ENCODE assay signal across 8 cellular contexts in the genomic region with DNA sequence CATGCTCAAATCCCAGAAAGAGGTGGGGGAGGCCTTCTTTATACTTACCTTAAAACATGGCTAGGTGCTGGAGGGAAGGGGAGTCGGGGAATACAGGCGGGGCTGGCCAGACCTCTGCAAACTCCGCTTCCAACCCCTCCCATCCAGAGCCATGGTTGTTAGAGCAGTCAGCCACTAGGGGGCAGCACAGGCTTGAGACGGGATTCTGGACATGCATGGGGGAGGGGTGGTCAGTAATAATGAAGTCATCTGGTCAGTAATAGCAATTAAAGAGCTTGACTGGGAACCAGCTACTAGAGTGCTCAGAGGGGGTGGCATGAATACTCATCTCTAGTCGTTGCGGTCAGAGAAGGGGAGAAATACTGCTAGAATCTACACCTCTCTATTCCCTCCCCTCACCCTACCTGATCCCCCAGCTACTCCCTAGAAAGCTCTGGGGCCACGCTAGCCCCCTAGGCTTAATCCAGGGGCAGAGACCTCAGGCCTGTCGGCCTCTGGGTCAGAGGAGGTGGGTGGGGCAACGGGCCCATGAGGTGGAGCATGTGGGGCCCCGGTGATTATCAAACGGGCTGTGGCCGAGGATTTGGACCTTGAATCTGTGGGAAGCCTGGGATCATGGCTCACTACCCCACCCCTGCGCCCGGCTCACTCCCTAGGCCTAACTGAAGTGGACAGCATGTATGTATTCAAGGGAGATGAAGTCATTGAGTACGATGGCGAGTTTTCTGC. TPM values are rescaled to one million over a fixed set of nuclear protein-coding genes. Genes with fewer than 3 reads are reported as not detected.
DNase-seq lines count a peak whose midpoint lies in the region; ATAC-seq and TF ChIP-seq lines count a peak whose summit lies in the region.

No MANE protein-coding gene starts in this region.

- no peak overlapping the region for H3K4me3 Mint-ChIP-seq in activated CD4-positive, alpha-beta T cell treated with anti-CD3 and anti-CD28 coated beads, Interleukin-2, amount 10 ng/mL, durations not matched to agents 7 days and 5 days

- peaks cover 8 to 13% of the 10 kb centered on the region in 2 donors for H3K4me1 ChIP-seq in left lung

- CTCF ChIA-PET in activated CD4-positive, alpha-beta T cell treated with anti-CD3 and anti-CD28 coated beads, Interleukin-2, amount 10 ng/mL, durations not matched to agents 7 days and 5 days (lab: Charles Lee) = interaction anchor here (0.6 to 3.0 kb wide), 21 partner anchors 8 to 187 kb away, joined by 3 to 21 read pairs (median 5); a partner anchor contains a TSS

- H3K36me3 Mint-ChIP-seq in activated CD4-positive, alpha-beta T cell treated with anti-CD3 and anti-CD28 coated beads, Interleukin-2, amount 10 ng/mL, durations not matched to agents 7 days and 5 days (ENCODE audit: low read depth) = no peaks in the 10 kb centered on the region

- in situ Hi-C loops in G401 (cut with HindIII; ENCODE audit: low sequenced_read_pairs) = no loop called here

- TF ChIP-seq CTCF in coronary artery (IDR thresholded peaks at IDR 0.05) (peak; percentile 97), left lung (IDR thresholded peaks at IDR 0.05) (peak; percentile 95 to 98)

- H3K36me3 ChIP-seq in left lung = no peaks in the 10 kb centered on the region

- no peaks in the 10 kb centered on the region for H3K4me1 Mint-ChIP-seq in activated CD4-positive, alpha-beta T cell treated with anti-CD3 and anti-CD28 coated beads, Interleukin-2, amount 10 ng/mL, durations not matched to agents 7 days and 5 days

- peaks cover 4% of the 10 kb centered on the region for H3K27me3 Mint-ChIP-seq in activated CD4-positive, alpha-beta T cell treated with anti-CD3 and anti-CD28 coated beads, Interleukin-2, amount 10 ng/mL, durations not matched to agents 7 days and 5 days

- H3K27ac ChIP-seq in coronary artery (no peak overlapping the region), left lung (no peak overlapping the region)

- POLR2A ChIA-PET in activated CD4-positive, alpha-beta T cell treated with anti-CD3 and anti-CD28 coated beads, Interleukin-2, amount 10 ng/mL, durations not matched to agents 7 days and 5 days (lab: Charles Lee) = no interaction called here

- no peaks in the 10 kb centered on the region for H3K27me3 ChIP-seq in left lung

- H3K4me3 ChIP-seq in coronary artery (no peak overlapping the region), left lung (no peak overlapping the region)

- peak; percentile 96 for DNase-seq in G401 (ENCODE audit: low spot score)
- peak; percentile 37 for DNase-seq in NCI-H524 treated with DMSO at 0.1 percent for 48 hours (lab: John Stamatoyannopoulos, UW)
- peak; percentile 85 for DNase-seq in activated CD4-positive, alpha-beta T cell treated with anti-CD3 and anti-CD28 coated beads, Interleukin-2, amount 10 ng/mL, durations not matched to agents 7 days and 5 days
- DNase-seq in coronary artery (ENCODE audit: low spot score) = peak; percentile 87
- peak; percentile 83 to 86 for DNase-seq in left lung
- peak; percentile 69 for DNase-seq in stimulated activated CD4-positive, alpha-beta T cell treated with anti-CD3 and anti-CD28 coated beads, Interleukin-2, amount 100 ng/mL, for 4 hours (ENCODE audit: low read depth)

- peak; percentile 78 for ATAC-seq in HG03354 (IDR thresholded peaks at IDR 0.05; ENCODE audit: poor library complexity, severe bottlenecking, unreplicated experiment)
- ATAC-seq in left lung = peak; percentile 99
- no peak for ATAC-seq in GM19328 (IDR thresholded peaks at IDR 0.05; ENCODE audit: unreplicated experiment)

- no peak overlapping the region for H3K27ac Mint-ChIP-seq in activated CD4-positive, alpha-beta T cell treated with anti-CD3 and anti-CD28 coated beads, Interleukin-2, amount 10 ng/mL, durations not matched to agents 7 days and 5 days

- intact Hi-C loops in left lung (cut with DNase I) = loop anchor here in 1 of 2 donors (5.0 to 10.0 kb wide), 3 partner anchors 52 to 99 kb away; no protein-coding TSS in a partner anchor

- H3K9me3 ChIP-seq in left lung = no peaks in the 10 kb centered on the region

- H3K9me3 Mint-ChIP-seq in activated CD4-positive, alpha-beta T cell treated with anti-CD3 and anti-CD28 coated beads, Interleukin-2, amount 10 ng/mL, durations not matched to agents 7 days and 5 days = no peaks in the 10 kb centered on the region

RNA-seq across cellular contexts. Expression of a gene that starts 2.9 kb away (rescaled TPM):
- total RNA-seq in G401 (2014; rRNA removed; shearing (Covaris generic)) = 0.71 TPM in 1 of 2 replicates, not detected in the other
- not detected for total RNA-seq in activated CD4-positive, alpha-beta T cell treated with anti-CD3 and anti-CD28 coated beads, Interleukin-2, amount 10 ng/mL, durations not matched to agents 7 days and 5 days
- under 1 TPM; 0.17 to 0.29 TPM for total RNA-seq in left lung

RNA-seq across cellular contexts. Expression of a gene that starts 11.9 kb away (rescaled TPM):
- 42.2 and 72.2 TPM in 2 replicates for total RNA-seq in G401 (2014; rRNA removed; shearing (Covaris generic))
- 10 to 100 TPM; 29.3 to 32.5 TPM for total RNA-seq in activated CD4-positive, alpha-beta T cell treated with anti-CD3 and anti-CD28 coated beads, Interleukin-2, amount 10 ng/mL, durations not matched to agents 7 days and 5 days
- 100 to 1,000 TPM; 175 to 178 TPM for total RNA-seq in left lung

RNA-seq across cellular contexts. Expression of a gene that starts 41.9 kb away (rescaled TPM):
- total RNA-seq in G401 (2014; rRNA removed; shearing (Covaris generic)) = not detected in 2 replicates
- not detected for total RNA-seq in activated CD4-positive, alpha-beta T cell treated with anti-CD3 and anti-CD28 coated beads, Interleukin-2, amount 10 ng/mL, durations not matched to agents 7 days and 5 days
- not detected for total RNA-seq in left lung

Comparison
In these comparisons a context has a peak if more than half of its experiments do, and no peak if none do; other contexts are left out.
1. DNase-seq: peak in every context shown above with its lines; median percentile 96 in G401; 87 in coronary artery; 85 in activated CD4-positive, alpha-beta T cell treated with anti-CD3 and anti-CD28 coated beads, Interleukin-2, amount 10 ng/mL, durations not matched to agents 7 days and 5 days; 84 in left lung; 69 in stimulated activated CD4-positive, alpha-beta T cell treated with anti-CD3 and anti-CD28 coated beads, Interleukin-2, amount 100 ng/mL, for 4 hours; 37 in NCI-H524 treated with DMSO at 0.1 percent for 48 hours.